14 cellular contexts compared by ENCODE assay signal in genomic region chr5:80134879-80135278, GRCh38.
A peak's percentile ranks its signal among the peaks of the same experiment; 100 is the strongest.
DNase-seq lines count a peak whose midpoint lies in the region; ATAC-seq lines count a peak whose summit lies in the region.
"Had no signal": no experiment of that assay in that cellular context is flagged by ENCODE, and none has a peak within 500 bp of the region (broad histone marks: within the 10 kb centered on the region; RNA-seq: fewer than 3 reads in every experiment).

No MANE protein-coding gene starts in this region.

- intact Hi-C loops in CD4-positive, alpha-beta memory T cell (cut with micrococcal nuclease), result loop anchor here (5.0 kb wide), 1 partner anchor 137 kb away; no protein-coding TSS in a partner anchor
- intact Hi-C loops in posterior vena cava (cut with DNase I), result no loop called here

- peak overlapping the region; percentile 54 for H3K27ac ChIP-seq in CD4-positive, alpha-beta memory T cell (ENCODE audit: low read depth, low read length)
- no peak overlapping the region for H3K27ac ChIP-seq in HUES48 (ENCODE audit: low read depth, low read length)
- H3K27ac ChIP-seq: C4-2B had no signal

- no peaks in the 10 kb centered on the region for H3K36me3 ChIP-seq in CD4-positive, alpha-beta memory T cell (ENCODE audit: insufficient read depth, low read length)
- no peaks in the 10 kb centered on the region for H3K36me3 ChIP-seq in HUES48 (ENCODE audit: control insufficient read depth, insufficient read depth, low read length)

- no peak for ATAC-seq in central memory CD8-positive, alpha-beta T cell (replicated peaks; ENCODE audit: extremely low read depth, poor library complexity, severe bottlenecking)
- ATAC-seq in naive B cell (ENCODE audit: low read depth in 2 of 2), result no peak
- ATAC-seq in HG03565 (IDR thresholded peaks at IDR 0.05; ENCODE audit: unreplicated experiment), result no peak
- ATAC-seq: gastroesophageal sphincter had no signal

- H3K27me3 Mint-ChIP-seq in CD4-positive, alpha-beta memory T cell, result no peaks in the 10 kb centered on the region
- no peaks in the 10 kb centered on the region for H3K27me3 Mint-ChIP-seq in central memory CD8-positive, alpha-beta T cell
- no peaks in the 10 kb centered on the region for H3K27me3 Mint-ChIP-seq in naive B cell

- H3K36me3 Mint-ChIP-seq in CD4-positive, alpha-beta memory T cell, result peaks cover 16 to 32% of the 10 kb centered on the region in 2 donors
- H3K36me3 Mint-ChIP-seq in central memory CD8-positive, alpha-beta T cell (ENCODE audit: insufficient read depth), result peaks cover 1% of the 10 kb centered on the region
- peaks cover 0 to 15% of the 10 kb centered on the region in 2 donors for H3K36me3 Mint-ChIP-seq in naive B cell

- peaks cover 70 to 88% (median 80%) of the 10 kb centered on the region in 4 donors for H3K4me1 Mint-ChIP-seq in CD4-positive, alpha-beta memory T cell
- peaks cover 38% of the 10 kb centered on the region for H3K4me1 Mint-ChIP-seq in central memory CD8-positive, alpha-beta T cell
- peaks cover 29 to 56% (median 38%) of the 10 kb centered on the region in 3 donors for H3K4me1 Mint-ChIP-seq in naive B cell

- H3K4me1 ChIP-seq in CD4-positive, alpha-beta memory T cell (ENCODE audit: insufficient read depth, low read length), result peaks cover 86% of the 10 kb centered on the region
- H3K4me1 ChIP-seq in HUES48 (ENCODE audit: control insufficient read depth, insufficient read depth, low read length), result peaks cover 47% of the 10 kb centered on the region
- H3K4me1 ChIP-seq: gastroesophageal sphincter had no signal

- peak overlapping the region; percentile 4; the same call in 1 of the 2 replicates for H3K9ac ChIP-seq in HUES48 (ENCODE audit: low read depth, low read length)

- peak overlapping the region; percentile 69 to 97 (median 92) for H3K27ac Mint-ChIP-seq in CD4-positive, alpha-beta memory T cell
- peak overlapping the region; percentile 84 for H3K27ac Mint-ChIP-seq in central memory CD8-positive, alpha-beta T cell (ENCODE audit: low read depth)
- peak overlapping the region in 5 of 6 donors; percentile 54 to 96 (median 74) for H3K27ac Mint-ChIP-seq in naive B cell

- POLR2A ChIA-PET in CD4-positive, alpha-beta memory T cell (lab: Charles Lee; ENCODE audit: partially characterized antibody), result interaction anchor here (1.2 to 6.4 kb wide), 16 partner anchors 9 to 120 kb away, joined by 3 to 95 read pairs (median 11); partner anchors contain the start of gene SERINC5

- no peaks in the 10 kb centered on the region for H3K9me3 ChIP-seq in CD4-positive, alpha-beta memory T cell (ENCODE audit: control insufficient read depth in 1 of 2, low read length in 2 of 2)
- H3K9me3 ChIP-seq in HUES48 (ENCODE audit: control insufficient read depth, insufficient read depth, low read length), result no peaks in the 10 kb centered on the region
- H3K9me3 ChIP-seq: gastroesophageal sphincter had no signal

- DNase-seq in CD4-positive, alpha-beta memory T cell, result no peak
- no peak for DNase-seq in central memory CD8-positive, alpha-beta T cell (ENCODE audit: low spot score in 2 of 2)
- no peak for DNase-seq in naive B cell
- DNase-seq in posterior vena cava (ENCODE audit: low spot score), result no peak
- no peak for DNase-seq in NCI-H146 (lab: John Stamatoyannopoulos, UW)
- no peak for DNase-seq in C1 segment of cervical spinal cord (lab: John Stamatoyannopoulos, UW)
- DNase-seq: effector CD8-positive, alpha-beta T cell; kidney; stimulated activated CD4-positive, alpha-beta T cell treated with anti-CD3 and anti-CD28 coated beads, Interleukin-2, amount 100 ng/mL, for 48 hours; T-helper 9 cell had no signal

- H3K4me3 ChIP-seq in CD4-positive, alpha-beta memory T cell (ENCODE audit: low read length in 2 of 2), result no peak overlapping the region
- H3K4me3 ChIP-seq in HUES48 (ENCODE audit: low read depth, low read length), result no peak overlapping the region
- H3K4me3 ChIP-seq: gastroesophageal sphincter had no signal

- peaks cover 0 to 16% (median 1%) of the 10 kb centered on the region in 8 donors for H3K9me3 Mint-ChIP-seq in CD4-positive, alpha-beta memory T cell
- no peaks in the 10 kb centered on the region for H3K9me3 Mint-ChIP-seq in central memory CD8-positive, alpha-beta T cell
- peaks cover 0 to 16% (median 5%) of the 10 kb centered on the region in 7 donors for H3K9me3 Mint-ChIP-seq in naive B cell

- peak overlapping the region; percentile 7 to 87 (median 77) for H3K4me3 Mint-ChIP-seq in CD4-positive, alpha-beta memory T cell
- H3K4me3 Mint-ChIP-seq in central memory CD8-positive, alpha-beta T cell, result peak overlapping the region; percentile 54
- peak overlapping the region in 5 of 8 donors; percentile 33 to 81 (median 63) for H3K4me3 Mint-ChIP-seq in naive B cell

- CTCF ChIA-PET in CD4-positive, alpha-beta memory T cell (lab: Charles Lee; ENCODE audit: partially characterized antibody), result interaction anchor here (1.4 to 3.3 kb wide), 5 partner anchors 10 to 140 kb away, joined by 3 to 22 read pairs (median 5); no protein-coding TSS in a partner anchor

- no peaks in the 10 kb centered on the region for H3K27me3 ChIP-seq in CD4-positive, alpha-beta memory T cell (ENCODE audit: insufficient read depth, low read length)
- no peaks in the 10 kb centered on the region for H3K27me3 ChIP-seq in HUES48 (ENCODE audit: control insufficient read depth, insufficient read depth, low read length)
- H3K27me3 ChIP-seq: gastroesophageal sphincter had no signal
